18 cellular contexts compared by ENCODE assay signal in genomic region chr11:87892291-87892690, GRCh38.
"Had no signal": no experiment of that assay in that cellular context is flagged by ENCODE, and none has a peak within 500 bp of the region (broad histone marks: within the 10 kb centered on the region; RNA-seq: fewer than 3 reads in every experiment).

No MANE protein-coding gene starts in this region.

- H3K36me3 Mint-ChIP-seq: naive thymus-derived CD4-positive, alpha-beta T cell; type B pancreatic cell had no signal

- H3K4me3 Mint-ChIP-seq: naive thymus-derived CD4-positive, alpha-beta T cell; nephron progenitor cell; type B pancreatic cell had no signal

- H3K27me3 ChIP-seq: gastrocnemius medialis, ovary, right atrium auricular region, sigmoid colon had no signal

- H3K27ac Mint-ChIP-seq: naive thymus-derived CD4-positive, alpha-beta T cell; nephron progenitor cell; type B pancreatic cell had no signal

- H3K9me3 Mint-ChIP-seq: naive thymus-derived CD4-positive, alpha-beta T cell; nephron progenitor cell; type B pancreatic cell had no signal

- H3K9me3 ChIP-seq: gastrocnemius medialis, heart right ventricle, ovary, right atrium auricular region, sigmoid colon had no signal

- H3K27ac ChIP-seq: dorsolateral prefrontal cortex, gastrocnemius medialis, heart right ventricle, ovary, right atrium auricular region, sigmoid colon, skin epidermis had no signal

- H3K4me3 ChIP-seq: dorsolateral prefrontal cortex, gastrocnemius medialis, heart right ventricle, ovary, right atrium auricular region, sigmoid colon, skin epidermis had no signal

- H3K4me1 Mint-ChIP-seq: naive thymus-derived CD4-positive, alpha-beta T cell had no signal

- ATAC-seq: esophagus mucosa; gastrocnemius medialis; heart right ventricle; left lobe of liver; naive thymus-derived CD4-positive, alpha-beta T cell had no signal

- DNase-seq: cortex of kidney; dorsolateral prefrontal cortex; effector CD8-positive, alpha-beta T cell; gastrocnemius medialis; heart right ventricle; islet precursor cell; mammary epithelial cell; naive thymus-derived CD4-positive, alpha-beta T cell; nephron progenitor cell; ovary; sigmoid colon; stimulated activated CD4-positive, alpha-beta T cell treated with anti-CD3 and anti-CD28 coated beads, Interleukin-12 subunit alpha, Interleukin-12 subunit beta, amount 100 ng/mL, for 4 hours; stimulated activated naive CD4-positive, alpha-beta T cell had no signal

- H3K4me1 ChIP-seq: gastrocnemius medialis, heart right ventricle, right atrium auricular region, sigmoid colon had no signal

- H3K36me3 ChIP-seq: gastrocnemius medialis, heart right ventricle, ovary, right atrium auricular region, sigmoid colon had no signal
